ENCODE assay signal across 1 cellular context in genomic region chr17:44961921-44962350, GRCh38.
A peak's percentile ranks its signal among the peaks of the same experiment; 100 is the strongest.
TF ChIP-seq lines count a peak whose summit lies in the region.

No MANE protein-coding gene starts in this region.

TF ChIP-seq in H1, 55 proteins besides CTCF, POLR2A, EP300 and RAD21:
- TF ChIP-seq KDM1A (IDR thresholded peaks at IDR 0.05; ENCODE audit: borderline replicate concordance, low read length), result no peak
- TF ChIP-seq POU5F1 (IDR thresholded peaks at IDR 0.05; ENCODE audit: low read depth, low read length), result no peak
- TF ChIP-seq TAF7 (optimal IDR thresholded peaks at IDR 0.05; ENCODE audit: borderline replicate concordance, low read depth, low read length), result no peak
- TF ChIP-seq SP2 (IDR thresholded peaks at IDR 0.05; ENCODE audit: low read length), result no peak
- no peak for TF ChIP-seq BCL11A (IDR thresholded peaks at IDR 0.05; ENCODE audit: low read depth in 2 of 2, low read length in 2 of 2)
- no peak for TF ChIP-seq CHD7 (IDR thresholded peaks at IDR 0.05; ENCODE audit: insufficient replicate concordance, low read length)
- TF ChIP-seq MAFK (IDR thresholded peaks at IDR 0.05; ENCODE audit: low read depth, low read length), result peak; percentile 60; the same call in 1 of the 2 replicates
- no peak for TF ChIP-seq HDAC2 (IDR thresholded peaks at IDR 0.05; ENCODE audit: borderline replicate concordance in 1 of 2, low read depth in 2 of 2, low read length in 2 of 2)
- TF ChIP-seq RNF2 (IDR thresholded peaks at IDR 0.05; ENCODE audit: borderline replicate concordance, low read depth, low read length, missing control alignments, poor library complexity, severe bottlenecking), result no peak
- TF ChIP-seq SIN3A (conservative IDR thresholded peaks at IDR 0.05 in 1 of 2, IDR thresholded peaks at IDR 0.05 in 1 of 2; ENCODE audit: low read depth in 1 of 2, low read length in 2 of 2), result no peak
- TF ChIP-seq KDM5A (IDR thresholded peaks at IDR 0.05; ENCODE audit: low read length), result no peak
- TF ChIP-seq SRF (IDR thresholded peaks at IDR 0.05; ENCODE audit: low read depth, low read length), result no peak
- TF ChIP-seq JUND (IDR thresholded peaks at IDR 0.05; ENCODE audit: low read length), result peak; percentile 42; the same call in 1 of the 2 replicates
- no peak for TF ChIP-seq RBBP5 (IDR thresholded peaks at IDR 0.05; ENCODE audit: borderline replicate concordance, low read depth, low read length)
- TF ChIP-seq TEAD4 (IDR thresholded peaks at IDR 0.05; ENCODE audit: low read depth, low read length), result no peak
- TF ChIP-seq BACH1 (IDR thresholded peaks at IDR 0.05; ENCODE audit: low read length), result peak; percentile 75
- no peak for TF ChIP-seq CHD2 (IDR thresholded peaks at IDR 0.05; ENCODE audit: low read length)
- TF ChIP-seq BRCA1 (IDR thresholded peaks at IDR 0.05; ENCODE audit: low read depth, low read length), result no peak
TF ChIP-seq in H1: peak in this region for 3.
